ENCODE assay signal across 8 cellular contexts in genomic region chr1:147640553-147641165, GRCh38. TPM values are rescaled to one million over a fixed set of nuclear protein-coding genes. Genes with fewer than 3 reads are reported as not detected.
DNase-seq lines count a peak whose midpoint lies in the region; ATAC-seq, FAIRE-seq and TF ChIP-seq lines count a peak whose summit lies in the region.

No MANE protein-coding gene starts in this region.

- peak; percentile 89 for ATAC-seq in GM21786 (IDR thresholded peaks at IDR 0.05; ENCODE audit: unreplicated experiment)

- FAIRE-seq in urothelium cell line (lab: Jason Lieb, UNC) = peak; percentile 35

- H3K4me3 ChIP-seq in LNCaP clone FGC (ENCODE audit: low read depth, low read length) = no peak overlapping the region

- peaks cover 8% of the 10 kb centered on the region for H3K36me3 Mint-ChIP-seq in progenitor cell of endocrine pancreas (ENCODE audit: insufficient read depth)

- TF ChIP-seq CTCF in LNCaP clone FGC (IDR thresholded peaks at IDR 0.05; ENCODE audit: control insufficient read depth, extremely low read depth, insufficient read depth) (peak; percentile 66), progenitor cell of endocrine pancreas (IDR thresholded peaks at IDR 0.05; ENCODE audit: unreplicated experiment) (peak; percentile 85)

- H3K4me3 Mint-ChIP-seq in progenitor cell of endocrine pancreas (ENCODE audit: low read depth) = no peak overlapping the region

- H3K27me3 Mint-ChIP-seq in progenitor cell of endocrine pancreas = no peaks in the 10 kb centered on the region

- no peaks in the 10 kb centered on the region for H3K4me1 Mint-ChIP-seq in progenitor cell of endocrine pancreas (ENCODE audit: low read depth)

- no peak overlapping the region for H3K27ac Mint-ChIP-seq in progenitor cell of endocrine pancreas

- in situ Hi-C loops in SK-MEL-5 (cut with HindIII; ENCODE audit: low pct_unique_long_range_greater_than_20kb, low sequenced_read_pairs) = no loop called here

- no peaks in the 10 kb centered on the region for H3K9me3 Mint-ChIP-seq in progenitor cell of endocrine pancreas (ENCODE audit: low read depth)

- peak; percentile 88 for DNase-seq in Daoy (ENCODE audit: low read depth)
- no peak for DNase-seq in LNCaP clone FGC (ENCODE audit: low read depth)
- peak; percentile 95 for DNase-seq in SK-MEL-5 (ENCODE audit: low read depth, low spot score)
- DNase-seq in activated naive CD4-positive, alpha-beta T cell (lab: John Stamatoyannopoulos, UW) = peak; percentile 21 to 48 (median 36)
- DNase-seq in glomerular visceral epithelial cell (ENCODE audit: extremely low spot score) = peak; percentile 85
- DNase-seq in progenitor cell of endocrine pancreas (ENCODE audit: low spot score, unreplicated experiment) = peak; percentile 56
- DNase-seq in urothelium cell line (ENCODE audit: low spot score) = peak; percentile 87

RNA-seq across cellular contexts. Expression of gene ACP6, which starts 29.7 kb away (rescaled TPM):
- total RNA-seq in Daoy (2014; rRNA removed; shearing (Covaris generic)) = 4.5 and 6.9 TPM in 2 replicates
- total RNA-seq in SK-MEL-5 (2014; rRNA removed; shearing (Covaris generic)) = 12.0 and 22.4 TPM in 2 replicates
- polyA plus RNA-seq in SK-MEL-5 (2015; cell fraction: cytosol; rRNA removed) = 12.7 and 19.4 TPM in 2 replicates
- 63.2 and 92.2 TPM in 2 replicates for polyA plus RNA-seq in SK-MEL-5 (2015; cell fraction: nucleus; rRNA removed)
- 24.7 and 25.9 TPM in 2 replicates for total RNA-seq in progenitor cell of endocrine pancreas
